ENCODE assay signal across 28 cellular contexts in genomic region chr6:133873538-133873937, GRCh38. TPM values are rescaled to one million over a fixed set of nuclear protein-coding genes. Genes with fewer than 3 reads are reported as not detected.
"Had no signal": no experiment of that assay in that cellular context is flagged by ENCODE, and none has a peak within 500 bp of the region (broad histone marks: within the 10 kb centered on the region; RNA-seq: fewer than 3 reads in every experiment).

No MANE protein-coding gene starts in this region.

- DNase-seq: colonic mucosa; cortex of kidney; effector CD8-positive, alpha-beta T cell; effector memory CD8-positive, alpha-beta T cell; endodermal cell; erythroblast; esophagus squamous epithelium; foreskin fibroblast; foreskin melanocyte; gastrocnemius medialis; glutamatergic neuron; head of caudate nucleus; heart right ventricle; hippocampal formation; left cardiac atrium; left lung; left ventricle myocardium superior; lower lobe of right lung; mesenchymal stem cell; mucosa of descending colon; naive B cell had no signal

- H3K9me3 ChIP-seq: colonic mucosa, esophagus squamous epithelium, gastrocnemius medialis, heart right ventricle, left lung, lower lobe of right lung, mucosa of descending colon had no signal

- FAIRE-seq: endometrium, islet of Langerhans, keratinocyte had no signal

- ATAC-seq: effector memory CD8-positive, alpha-beta T cell; esophagus mucosa; gastrocnemius medialis; heart right ventricle; left cardiac atrium; left lung; left ventricle myocardium superior; lower lobe of right lung; mucosa of descending colon had no signal

- H3K36me3 ChIP-seq: colonic mucosa, esophagus squamous epithelium, gastrocnemius medialis, heart right ventricle, left lung, lower lobe of right lung had no signal

- H3K27me3 ChIP-seq: colonic mucosa, esophagus squamous epithelium, gastrocnemius medialis, left lung had no signal

- H3K4me1 ChIP-seq: colonic mucosa, esophagus squamous epithelium, gastrocnemius medialis, heart right ventricle, left lung, lower lobe of right lung had no signal

- H3K4me3 ChIP-seq: colonic mucosa, esophagus squamous epithelium, gastrocnemius medialis, heart right ventricle, left lung, lower lobe of right lung, mucosa of descending colon had no signal

- H3K27ac ChIP-seq: colonic mucosa, epithelial cell of prostate, esophagus squamous epithelium, gastrocnemius medialis, heart right ventricle, left lung, lower lobe of right lung had no signal

RNA-seq across cellular contexts. Expression of gene TCF21, which starts 15.4 kb away (rescaled TPM):
- total RNA-seq: dermis microvascular lymphatic vessel endothelial cell, lung microvascular endothelial cell had no signal
- polyA plus RNA-seq: keratinocyte had no signal
